In the genomic region with DNA sequence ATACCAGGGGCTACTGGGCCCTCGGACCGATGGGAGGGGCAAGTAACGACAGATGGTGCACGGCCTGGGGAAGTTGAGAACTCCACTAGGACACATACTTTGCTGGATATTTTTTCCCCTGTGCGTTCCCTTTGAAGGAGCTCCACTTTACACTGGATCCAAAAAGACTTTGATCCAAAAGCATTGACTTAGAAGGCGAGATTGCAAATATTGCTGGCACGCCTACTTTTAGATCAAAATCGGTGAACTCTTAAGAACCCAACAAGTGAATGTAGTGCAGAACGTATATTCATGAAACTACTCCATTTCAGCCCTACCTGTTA, we compare ENCODE assay signal across 8 cellular contexts. TPM values are rescaled to one million over a fixed set of nuclear protein-coding genes. Genes with fewer than 3 reads are reported as not detected.
DNase-seq lines count a peak whose midpoint lies in the region; ATAC-seq and TF ChIP-seq lines count a peak whose summit lies in the region.

No MANE protein-coding gene starts in this region.

- H3K27ac ChIP-seq in muscle layer of colon (ENCODE audit: low read depth, low read length): peak overlapping the region; percentile 90

- peaks cover 30% of the 10 kb centered on the region for H3K4me1 Mint-ChIP-seq in brain

- H3K36me3 ChIP-seq in BE2C (no peaks in the 10 kb centered on the region), muscle layer of colon (ENCODE audit: insufficient read depth, low read length) (no peaks in the 10 kb centered on the region)

- H3K36me3 Mint-ChIP-seq in brain: no peaks in the 10 kb centered on the region

- peak; percentile 22 for ATAC-seq in HG02870 (IDR thresholded peaks at IDR 0.05; ENCODE audit: unreplicated experiment)
- ATAC-seq in HG03039 (IDR thresholded peaks at IDR 0.05; ENCODE audit: unreplicated experiment): no peak

- H3K4me3 ChIP-seq in BE2C (ENCODE audit: low read depth, low read length) (peak overlapping the region; percentile 81), muscle layer of colon (ENCODE audit: low read depth in 1 of 2, low read length in 2 of 2) (peak overlapping the region; percentile 72 to 93)

- TF ChIP-seq CTCF in BE2C (IDR thresholded peaks at IDR 0.05; ENCODE audit: low read depth, low read length): no peak
- TF ChIP-seq CTCF in brain (conservative IDR thresholded peaks at IDR 0.05): no peak

- intact Hi-C loops in posterior cingulate gyrus (cut with DNase I): no loop called here

- no peaks in the 10 kb centered on the region for H3K4me1 ChIP-seq in BE2C
- H3K4me1 ChIP-seq in muscle layer of colon (ENCODE audit: insufficient read depth, low read length): peaks cover 17% of the 10 kb centered on the region

- H3K9me3 ChIP-seq in BE2C (no peaks in the 10 kb centered on the region), muscle layer of colon (ENCODE audit: low read length) (no peaks in the 10 kb centered on the region)

- H3K9me3 Mint-ChIP-seq in brain: peaks cover 0 to 2% (median 0%) of the 10 kb centered on the region in 5 experiments

- peak overlapping the region; percentile 35 to 82 (median 76) for H3K27ac Mint-ChIP-seq in brain

- H3K4me3 Mint-ChIP-seq in brain: peak overlapping the region; percentile 79 to 97 (median 84)

- H3K27me3 ChIP-seq in BE2C: no peaks in the 10 kb centered on the region
- H3K27me3 ChIP-seq in muscle layer of colon (ENCODE audit: control insufficient read depth in 1 of 2, insufficient read depth in 2 of 2, low read length in 2 of 2): no peaks in the 10 kb centered on the region

- peaks cover 5% of the 10 kb centered on the region for H3K27me3 Mint-ChIP-seq in brain

- no peak overlapping the region for H3K9ac ChIP-seq in muscle layer of colon (ENCODE audit: low read length)

- DNase-seq in BE2C (no peak), posterior cingulate gyrus (no peak), germinal center (ENCODE audit: low spot score) (no peak), dermis blood vessel endothelial cell (no peak)

RNA-seq across cellular contexts. Expression of a gene that starts 0.4 kb away (rescaled TPM):
- polyA plus RNA-seq in BE2C (2012; ENCODE audit: insufficient read depth, insufficient read length, low read depth): 31.1 TPM
- 8.9 TPM for polyA plus RNA-seq in brain (ENCODE audit: insufficient read depth, low read depth, low replicate concordance)
- total RNA-seq in dermis blood vessel endothelial cell: 34.9 and 36.9 TPM in 2 replicates
